1 cellular context compared by ENCODE assay signal in the genomic region with DNA sequence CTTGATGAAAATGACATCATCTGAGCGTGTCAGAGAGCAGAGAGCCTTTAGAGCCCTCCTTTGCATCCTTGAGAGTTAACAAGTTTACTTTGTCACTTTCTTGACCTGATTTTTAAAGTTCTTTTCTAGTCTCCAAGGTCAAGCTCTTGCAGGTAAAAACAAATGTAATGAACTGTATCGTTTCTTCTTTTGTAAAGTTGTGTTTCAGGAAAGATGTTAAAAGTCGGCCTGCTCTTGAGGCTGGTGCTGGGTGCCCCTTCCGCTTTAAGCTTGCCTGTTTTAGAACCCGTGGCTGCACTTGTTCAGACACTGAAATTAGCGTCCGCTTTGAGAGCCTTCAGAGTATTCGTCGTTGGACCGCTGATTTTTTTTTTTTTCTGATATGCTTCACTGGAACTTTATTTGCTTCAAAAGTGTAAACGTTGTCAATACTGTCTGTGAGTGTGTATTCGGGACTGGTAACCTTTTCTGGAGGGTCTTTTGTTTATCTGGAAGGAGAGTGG.
TF ChIP-seq lines count a peak whose summit lies in the region.

No MANE protein-coding gene starts in this region.

TF ChIP-seq in K562, 482 proteins besides CTCF, POLR2A, EP300 and RAD21 (continued from another document):
- TF ChIP-seq GMEB1 (CRISPR knock-in tag; IDR thresholded peaks at IDR 0.05) (no peak), TFAM (CRISPR knock-in tag; conservative IDR thresholded peaks at IDR 0.05) (no peak), HINFP (tag; conservative IDR thresholded peaks at IDR 0.05; ENCODE audit: low read depth) (0 out of 2 replicates have a peak, but pooled peaks have one; percentile 21), CTBP1 (IDR thresholded peaks at IDR 0.05; ENCODE audit: borderline replicate concordance) (no peak), IRF9 (tag; IDR thresholded peaks at IDR 0.05) (no peak), RCOR1 (IDR thresholded peaks at IDR 0.05; ENCODE audit: borderline replicate concordance in 1 of 2, low read depth in 2 of 2, low read length in 2 of 2) (no peak), CREB1 (IDR thresholded peaks at IDR 0.05) (no peak), CREB1 (CRISPR knock-in tag; IDR thresholded peaks at IDR 0.05) (no peak), E2F1 (CRISPR knock-in tag; IDR thresholded peaks at IDR 0.05) (no peak), ZNF239 (CRISPR knock-in tag; IDR thresholded peaks at IDR 0.05) (no peak), HNRNPUL1 (IDR thresholded peaks at IDR 0.05; ENCODE audit: low read length) (no peak), MYC (IDR thresholded peaks at IDR 0.05; ENCODE audit: low read depth, low read length) (no peak; the same call in 1 of the 2 replicates), MYC (CRISPR knock-in tag; IDR thresholded peaks at IDR 0.05; ENCODE audit: borderline replicate concordance, low read depth) (no peak), ZEB2 (IDR thresholded peaks at IDR 0.05) (no peak), OTX1 (CRISPR knock-in tag; IDR thresholded peaks at IDR 0.05) (no peak), HDAC2 (IDR thresholded peaks at IDR 0.05) (no peak), MBD2 (IDR thresholded peaks at IDR 0.05; ENCODE audit: borderline replicate concordance, low read depth) (no peak), ETS1 (conservative IDR thresholded peaks at IDR 0.05; ENCODE audit: control insufficient read depth, low read depth, low read length) (no peak), STAT5B (CRISPR knock-in tag; IDR thresholded peaks at IDR 0.05) (no peak), ZNF586 (CRISPR knock-in tag; conservative IDR thresholded peaks at IDR 0.05) (no peak), FOSL1 (tag; conservative IDR thresholded peaks at IDR 0.05) (no peak), CCNT2 (IDR thresholded peaks at IDR 0.05; ENCODE audit: borderline replicate concordance, extremely low read depth, insufficient read length, low read depth, low read length) (no peak), ESRRA (IDR thresholded peaks at IDR 0.05; ENCODE audit: borderline replicate concordance, low read depth) (0 out of 2 replicates have a peak, but pooled peaks have one; percentile 8), ZNF830 (CRISPR knock-in tag; IDR thresholded peaks at IDR 0.05) (no peak)
- TF ChIP-seq, protein P1, sequence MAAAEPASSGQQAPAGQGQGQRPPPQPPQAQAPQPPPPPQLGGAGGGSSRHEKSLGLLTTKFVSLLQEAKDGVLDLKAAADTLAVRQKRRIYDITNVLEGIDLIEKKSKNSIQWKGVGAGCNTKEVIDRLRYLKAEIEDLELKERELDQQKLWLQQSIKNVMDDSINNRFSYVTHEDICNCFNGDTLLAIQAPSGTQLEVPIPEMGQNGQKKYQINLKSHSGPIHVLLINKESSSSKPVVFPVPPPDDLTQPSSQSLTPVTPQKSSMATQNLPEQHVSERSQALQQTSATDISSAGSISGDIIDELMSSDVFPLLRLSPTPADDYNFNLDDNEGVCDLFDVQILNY (CRISPR knock-in tag; IDR thresholded peaks at IDR 0.05) = no peak
